In genomic region chr11:30360741-30361140, GRCh38 we compare ENCODE assay signal across 15 cellular contexts. TPM values are rescaled to one million over a fixed set of nuclear protein-coding genes. Genes with fewer than 3 reads are reported as not detected.
DNase-seq lines count a peak whose midpoint lies in the region; ATAC-seq, FAIRE-seq and TF ChIP-seq lines count a peak whose summit lies in the region.
"Had no signal": no experiment of that assay in that cellular context is flagged by ENCODE, and none has a peak within 500 bp of the region (broad histone marks: within the 10 kb centered on the region; RNA-seq: fewer than 3 reads in every experiment).

No MANE protein-coding gene starts in this region.

- H3K9me3 ChIP-seq in RWPE2 (ENCODE audit: severe bottlenecking) (no peaks in the 10 kb centered on the region), kidney (ENCODE audit: control insufficient read depth in 1 of 2, low read length in 2 of 2) (no peaks in the 10 kb centered on the region)

- no peak for FAIRE-seq in kidney (lab: Jason Lieb, UNC)
- FAIRE-seq: A204.1, GM18507 had no signal

- no peak overlapping the region for H3K9ac ChIP-seq in kidney (ENCODE audit: low read length in 2 of 2)

- DNase-seq in HPDE6-E6E7 (ENCODE audit: extremely low spot score): peak; percentile 67
- DNase-seq in RWPE2 (ENCODE audit: low spot score): no peak
- peak; percentile 60 for DNase-seq in epithelial cell of prostate (ENCODE audit: low read depth, low spot score)
- DNase-seq in renal cortical epithelial cell (ENCODE audit: low read depth): peak; percentile 6
- no peak for DNase-seq in HuH-7.5 (ENCODE audit: low spot score)
- no peak for DNase-seq in kidney
- DNase-seq: C1 segment of cervical spinal cord; Calu3; CD4-positive, alpha-beta T cell; DMS 273 treated with DMSO at 0.1 percent for 48 hours; H9 had no signal

- H3K27ac ChIP-seq in RWPE2 (ENCODE audit: poor library complexity, severe bottlenecking) (peak overlapping the region; percentile 29), epithelial cell of prostate (peak overlapping the region; percentile 50), kidney (ENCODE audit: low read depth in 2 of 2, low read length in 2 of 2) (no peak overlapping the region)

- H3K27me3 ChIP-seq in RWPE2 (ENCODE audit: insufficient read depth, poor library complexity, severe bottlenecking): no peaks in the 10 kb centered on the region

- H3K36me3 ChIP-seq in RWPE2 (ENCODE audit: low read depth): no peaks in the 10 kb centered on the region
- H3K36me3 ChIP-seq in kidney (ENCODE audit: control insufficient read depth in 1 of 2, insufficient read depth in 2 of 2, low read length in 2 of 2): no peaks in the 10 kb centered on the region

- no peak overlapping the region for H3K4me3 ChIP-seq in RWPE2 (ENCODE audit: severe bottlenecking)
- no peak overlapping the region for H3K4me3 ChIP-seq in kidney (ENCODE audit: low read length in 2 of 2)
- H3K4me3 ChIP-seq: GM23338 had no signal

- H3K4me1 ChIP-seq in RWPE2 (ENCODE audit: insufficient read depth, poor library complexity, severe bottlenecking): peaks cover 11% of the 10 kb centered on the region
- no peaks in the 10 kb centered on the region for H3K4me1 ChIP-seq in kidney (ENCODE audit: control insufficient read depth in 1 of 2, insufficient read depth in 1 of 2, low read depth in 1 of 2, low read length in 2 of 2)

- intact Hi-C loops in kidney (cut with DNase I): no loop called here

- TF ChIP-seq CTCF in RWPE2 (IDR thresholded peaks at IDR 0.05; ENCODE audit: poor library complexity, severe bottlenecking) (no peak), kidney (IDR thresholded peaks at IDR 0.05; ENCODE audit: borderline replicate concordance, extremely low read depth, insufficient read depth) (no peak)

- ATAC-seq in RWPE2 (ENCODE audit: low read depth): peak; percentile 94
- no peak for ATAC-seq in GM19455 (IDR thresholded peaks at IDR 0.05; ENCODE audit: unreplicated experiment)
- ATAC-seq: GM23338 had no signal

RNA-seq across cellular contexts. Expression of gene ARL14EP, which starts 37.8 kb away (rescaled TPM):
- total RNA-seq in renal cortical epithelial cell (24.3 and 43.2 TPM in 2 replicates), kidney (29.6 TPM)
- polyA plus RNA-seq in kidney (ENCODE audit: insufficient read depth, low read depth, low replicate concordance): 16.3 TPM

Comparison
In these comparisons a context has a peak if more than half of its experiments do, and no peak if none do; other contexts are left out.
1. DNase-seq: peak in HPDE6-E6E7 (single experiment), epithelial cell of prostate (single experiment) and renal cortical epithelial cell (single experiment); none in RWPE2 (single experiment), HuH-7.5 (single experiment) and kidney (single experiment).
2. H3K27ac ChIP-seq: peak in RWPE2 (single experiment) and epithelial cell of prostate (single experiment); none in kidney (0 of 2).